ENCODE assay signal across 1 cellular context in genomic region chr1:183069562-183070216, GRCh38.
TF ChIP-seq lines count a peak whose summit lies in the region.

No MANE protein-coding gene starts in this region.

TF ChIP-seq in HCT116, 20 proteins besides CTCF, POLR2A, EP300 and RAD21 (continued from another document):
- TF ChIP-seq ZBTB33 (IDR thresholded peaks at IDR 0.05; ENCODE audit: extremely low read depth, insufficient replicate concordance, low read length) (no peak), EZH2 (IDR thresholded peaks at IDR 0.05) (no peak), POLR2AphosphoS5 (IDR thresholded peaks at IDR 0.05; ENCODE audit: low read depth, low read length) (no peak), TCF7L2 (IDR thresholded peaks at IDR 0.05; ENCODE audit: borderline replicate concordance, extremely low read depth, insufficient read depth, insufficient read length) (no peak), SIN3A (IDR thresholded peaks at IDR 0.05; ENCODE audit: low read depth) (no peak), SP1 (IDR thresholded peaks at IDR 0.05; ENCODE audit: low read depth) (no peak), FOSL1 (IDR thresholded peaks at IDR 0.05; ENCODE audit: low read depth) (no peak), ELF1 (IDR thresholded peaks at IDR 0.05; ENCODE audit: borderline replicate concordance, low read depth) (no peak), JUND (IDR thresholded peaks at IDR 0.05) (no peak), MAX (IDR thresholded peaks at IDR 0.05) (no peak), ATF3 (IDR thresholded peaks at IDR 0.05) (no peak), EGR1 (IDR thresholded peaks at IDR 0.05; ENCODE audit: low read depth) (no peak)
